1 cellular context compared by ENCODE assay signal in genomic region chr6:125717120-125717731, GRCh38.
TF ChIP-seq lines count a peak whose summit lies in the region.

No MANE protein-coding gene starts in this region.

TF ChIP-seq in HepG2, 621 proteins besides CTCF, POLR2A, EP300 and RAD21 (continued from another document):
- TF ChIP-seq ZNF609 (CRISPR knock-in tag; IDR thresholded peaks at IDR 0.05; ENCODE audit: borderline replicate concordance) (no peak), ZSCAN30 (CRISPR knock-in tag; IDR thresholded peaks at IDR 0.05) (no peak), FUBP1 (CRISPR knock-in tag; IDR thresholded peaks at IDR 0.05; ENCODE audit: borderline replicate concordance) (no peak), ZEB1 (IDR thresholded peaks at IDR 0.05; ENCODE audit: insufficient replicate concordance, low read depth) (no peak), ZBTB38 (CRISPR knock-in tag; IDR thresholded peaks at IDR 0.05) (no peak), NRL (CRISPR knock-in tag; IDR thresholded peaks at IDR 0.05; ENCODE audit: borderline replicate concordance) (no peak), FOXM1 (CRISPR knock-in tag; IDR thresholded peaks at IDR 0.05) (no peak), MEIS1 (CRISPR knock-in tag; IDR thresholded peaks at IDR 0.05; ENCODE audit: borderline replicate concordance) (no peak), TOPORS (CRISPR knock-in tag; IDR thresholded peaks at IDR 0.05) (no peak), ZNF724P (CRISPR knock-in tag; IDR thresholded peaks at IDR 0.05; ENCODE audit: borderline replicate concordance) (no peak), RCOR2 (CRISPR knock-in tag; IDR thresholded peaks at IDR 0.05) (no peak)
